ENCODE assay signal across 1 cellular context in the genomic region with DNA sequence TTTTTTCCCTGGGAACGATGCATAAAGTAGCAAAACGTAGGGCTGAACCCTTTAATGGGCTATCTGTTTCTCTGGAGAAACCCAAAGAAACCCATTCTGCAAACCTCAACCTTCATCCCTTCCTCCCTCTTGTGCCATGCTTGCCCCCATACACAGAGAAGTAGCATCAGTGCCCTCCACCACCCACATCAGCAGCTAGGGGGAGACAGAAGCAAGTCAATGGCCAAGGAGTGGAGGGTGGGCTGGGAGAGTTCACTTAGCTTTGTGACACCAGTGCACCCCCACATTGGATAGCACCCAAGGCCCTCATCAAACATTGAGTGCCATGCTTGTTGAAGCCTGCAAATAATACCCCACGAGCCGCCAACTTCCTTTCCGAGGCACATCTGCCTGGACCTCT.
TF ChIP-seq lines count a peak whose summit lies in the region.

No MANE protein-coding gene starts in this region.

TF ChIP-seq in GM23338, 12 proteins besides CTCF, POLR2A, EP300 and RAD21 (continued from another document):
- TF ChIP-seq, protein P1, sequence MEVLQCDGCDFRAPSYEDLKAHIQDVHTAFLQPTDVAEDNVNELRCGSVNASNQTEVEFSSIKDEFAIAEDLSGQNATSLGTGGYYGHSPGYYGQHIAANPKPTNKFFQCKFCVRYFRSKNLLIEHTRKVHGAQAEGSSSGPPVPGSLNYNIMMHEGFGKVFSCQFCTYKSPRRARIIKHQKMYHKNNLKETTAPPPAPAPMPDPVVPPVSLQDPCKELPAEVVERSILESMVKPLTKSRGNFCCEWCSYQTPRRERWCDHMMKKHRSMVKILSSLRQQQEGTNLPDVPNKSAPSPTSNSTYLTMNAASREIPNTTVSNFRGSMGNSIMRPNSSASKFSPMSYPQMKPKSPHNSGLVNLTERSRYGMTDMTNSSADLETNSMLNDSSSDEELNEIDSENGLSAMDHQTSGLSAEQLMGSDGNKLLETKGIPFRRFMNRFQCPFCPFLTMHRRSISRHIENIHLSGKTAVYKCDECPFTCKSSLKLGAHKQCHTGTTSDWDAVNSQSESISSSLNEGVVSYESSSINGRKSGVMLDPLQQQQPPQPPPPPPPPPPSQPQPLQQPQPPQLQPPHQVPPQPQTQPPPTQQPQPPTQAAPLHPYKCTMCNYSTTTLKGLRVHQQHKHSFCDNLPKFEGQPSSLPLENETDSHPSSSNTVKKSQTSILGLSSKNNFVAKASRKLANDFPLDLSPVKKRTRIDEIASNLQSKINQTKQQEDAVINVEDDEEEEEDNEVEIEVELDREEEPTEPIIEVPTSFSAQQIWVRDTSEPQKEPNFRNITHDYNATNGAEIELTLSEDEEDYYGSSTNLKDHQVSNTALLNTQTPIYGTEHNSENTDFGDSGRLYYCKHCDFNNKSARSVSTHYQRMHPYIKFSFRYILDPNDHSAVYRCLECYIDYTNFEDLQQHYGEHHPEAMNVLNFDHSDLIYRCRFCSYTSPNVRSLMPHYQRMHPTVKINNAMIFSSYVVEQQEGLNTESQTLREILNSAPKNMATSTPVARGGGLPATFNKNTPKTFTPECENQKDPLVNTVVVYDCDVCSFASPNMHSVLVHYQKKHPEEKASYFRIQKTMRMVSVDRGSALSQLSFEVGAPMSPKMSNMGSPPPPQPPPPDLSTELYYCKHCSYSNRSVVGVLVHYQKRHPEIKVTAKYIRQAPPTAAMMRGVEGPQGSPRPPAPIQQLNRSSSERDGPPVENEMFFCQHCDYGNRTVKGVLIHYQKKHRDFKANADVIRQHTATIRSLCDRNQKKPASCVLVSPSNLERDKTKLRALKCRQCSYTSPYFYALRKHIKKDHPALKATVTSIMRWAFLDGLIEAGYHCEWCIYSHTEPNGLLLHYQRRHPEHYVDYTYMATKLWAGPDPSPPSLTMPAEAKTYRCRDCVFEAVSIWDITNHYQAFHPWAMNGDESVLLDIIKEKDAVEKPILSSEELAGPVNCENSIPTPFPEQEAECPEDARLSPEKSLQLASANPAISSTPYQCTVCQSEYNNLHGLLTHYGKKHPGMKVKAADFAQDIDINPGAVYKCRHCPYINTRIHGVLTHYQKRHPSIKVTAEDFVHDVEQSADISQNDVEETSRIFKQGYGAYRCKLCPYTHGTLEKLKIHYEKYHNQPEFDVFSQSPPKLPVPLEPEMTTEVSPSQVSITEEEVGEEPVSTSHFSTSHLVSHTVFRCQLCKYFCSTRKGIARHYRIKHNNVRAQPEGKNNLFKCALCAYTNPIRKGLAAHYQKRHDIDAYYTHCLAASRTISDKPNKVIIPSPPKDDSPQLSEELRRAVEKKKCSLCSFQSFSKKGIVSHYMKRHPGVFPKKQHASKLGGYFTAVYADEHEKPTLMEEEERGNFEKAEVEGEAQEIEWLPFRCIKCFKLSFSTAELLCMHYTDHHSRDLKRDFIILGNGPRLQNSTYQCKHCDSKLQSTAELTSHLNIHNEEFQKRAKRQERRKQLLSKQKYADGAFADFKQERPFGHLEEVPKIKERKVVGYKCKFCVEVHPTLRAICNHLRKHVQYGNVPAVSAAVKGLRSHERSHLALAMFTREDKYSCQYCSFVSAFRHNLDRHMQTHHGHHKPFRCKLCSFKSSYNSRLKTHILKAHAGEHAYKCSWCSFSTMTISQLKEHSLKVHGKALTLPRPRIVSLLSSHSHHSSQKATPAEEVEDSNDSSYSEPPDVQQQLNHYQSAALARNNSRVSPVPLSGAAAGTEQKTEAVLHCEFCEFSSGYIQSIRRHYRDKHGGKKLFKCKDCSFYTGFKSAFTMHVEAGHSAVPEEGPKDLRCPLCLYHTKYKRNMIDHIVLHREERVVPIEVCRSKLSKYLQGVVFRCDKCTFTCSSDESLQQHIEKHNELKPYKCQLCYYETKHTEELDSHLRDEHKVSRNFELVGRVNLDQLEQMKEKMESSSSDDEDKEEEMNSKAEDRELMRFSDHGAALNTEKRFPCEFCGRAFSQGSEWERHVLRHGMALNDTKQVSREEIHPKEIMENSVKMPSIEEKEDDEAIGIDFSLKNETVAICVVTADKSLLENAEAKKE (CRISPR knock-in tag; IDR thresholded peaks at IDR 0.05), result no peak
- TF ChIP-seq EZH2phosphoT487 (IDR thresholded peaks at IDR 0.05; ENCODE audit: unreplicated experiment) (no peak), ETS1 (IDR thresholded peaks at IDR 0.05) (no peak), REST (IDR thresholded peaks at IDR 0.05; ENCODE audit: unreplicated experiment) (no peak), POLR2AphosphoS5 (IDR thresholded peaks at IDR 0.05; ENCODE audit: low read depth) (no peak)
